In the genomic region with DNA sequence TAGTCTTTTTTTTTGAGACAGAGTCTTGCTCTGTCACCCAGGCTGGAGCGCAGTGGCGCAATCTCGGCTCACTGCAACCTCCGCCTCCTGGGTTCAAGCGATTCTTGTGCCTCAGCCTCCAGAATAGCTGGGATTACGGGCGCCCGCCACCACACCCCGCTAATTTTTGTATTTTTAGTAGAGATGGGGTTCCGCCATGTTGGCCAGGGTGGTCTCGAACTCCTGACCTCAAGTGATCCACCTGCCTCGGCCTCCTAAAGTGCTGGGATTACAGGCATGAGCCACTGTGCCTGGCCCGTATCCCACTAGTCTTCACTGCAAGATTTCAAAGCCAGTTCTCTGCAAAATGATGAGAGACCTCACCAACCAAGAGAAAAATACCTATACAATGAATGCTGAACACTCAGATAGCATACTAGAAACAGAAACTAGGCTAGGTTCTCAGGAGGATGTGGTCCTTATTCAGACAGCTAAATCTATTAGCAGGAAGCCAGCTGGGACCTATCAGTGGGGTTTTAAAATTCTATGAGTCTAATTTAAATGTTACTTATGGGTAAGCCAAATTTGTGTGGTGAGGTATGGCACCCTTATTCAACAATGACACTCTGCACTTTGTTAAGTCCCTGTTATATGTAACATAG, we compare ENCODE assay signal across 8 cellular contexts.
A peak's percentile ranks its signal among the peaks of the same experiment; 100 is the strongest.
DNase-seq lines count a peak whose midpoint lies in the region; ATAC-seq and TF ChIP-seq lines count a peak whose summit lies in the region.
"Not testable (repeated sequence)": the region's sequence is repeated elsewhere in the genome, so short reads cannot be mapped to it uniquely, and the experiment has no call there.

No MANE protein-coding gene starts in this region.

- DNase-seq in DND-41; activated T-cell treated with anti-CD3 and anti-CD28 coated beads, Interleukin-2, amount 50 U/mL, for 4 hours: not testable (repeated sequence)
- DNase-seq in MM.1S = peak; percentile 93
- DNase-seq in naive thymus-derived CD8-positive, alpha-beta T cell = peak in 2 of 10 donors; percentile 7 to 17

- peaks cover 26% of the 10 kb centered on the region for H3F3A ChIP-seq in MM.1S (ENCODE audit: insufficient read depth, low read length)

- H3K27ac ChIP-seq in DND-41 (ENCODE audit: low read length) = not testable (repeated sequence)
- H3K27ac ChIP-seq in MM.1S (ENCODE audit: low read length) = peak overlapping the region; percentile 98

- H3K79me2 ChIP-seq in DND-41 (ENCODE audit: insufficient read depth, low read length); MM.1S (ENCODE audit: low read length): not testable (repeated sequence)

- H3K4me1 Mint-ChIP-seq in activated T-cell treated with anti-CD3 and anti-CD28 coated beads, Interleukin-2, amount 50 U/mL, for 4 hours (ENCODE audit: low read depth) = peaks cover 18% of the 10 kb centered on the region
- peaks cover 7 to 43% (median 23%) of the 10 kb centered on the region in 4 donors for H3K4me1 Mint-ChIP-seq in naive thymus-derived CD8-positive, alpha-beta T cell

- not testable (repeated sequence) for H3K9ac ChIP-seq in DND-41 (ENCODE audit: low read depth, low read length)
- H3K9ac ChIP-seq in MM.1S (ENCODE audit: low read length) = peak overlapping the region; percentile 61

- not testable (repeated sequence) for H3K36me3 Mint-ChIP-seq in activated T-cell treated with anti-CD3 and anti-CD28 coated beads, Interleukin-2, amount 50 U/mL, for 4 hours (ENCODE audit: insufficient read depth); naive thymus-derived CD8-positive, alpha-beta T cell

- not testable (repeated sequence) for H3K4me2 ChIP-seq in DND-41 (ENCODE audit: insufficient read depth, low read length)
- peak overlapping the region; percentile 46 for H3K4me2 ChIP-seq in MM.1S (ENCODE audit: low read depth, low read length)

- ATAC-seq in DND-41 (ENCODE audit: insufficient read depth, low read depth) (peak; percentile 32; the same call in 1 of the 3 replicates), GM18867 (IDR thresholded peaks at IDR 0.05; ENCODE audit: unreplicated experiment) (peak; percentile 61), GM19455 (IDR thresholded peaks at IDR 0.05; ENCODE audit: unreplicated experiment) (peak; percentile 65), HG02623 (IDR thresholded peaks at IDR 0.05; ENCODE audit: unreplicated experiment) (peak; percentile 56), HG03139 (IDR thresholded peaks at IDR 0.05; ENCODE audit: unreplicated experiment) (peak; percentile 63)
- peak; percentile 58 to 72 for ATAC-seq in activated T-cell treated with anti-CD3 and anti-CD28 coated beads, Interleukin-2, amount 50 U/mL, for 4 hours
- ATAC-seq in naive thymus-derived CD8-positive, alpha-beta T cell = peak in 1 of 2 donors; percentile 59

- not testable (repeated sequence) for TF ChIP-seq CTCF in DND-41 (IDR thresholded peaks at IDR 0.05; ENCODE audit: borderline replicate concordance, extremely low read depth, low read length, poor library complexity, severe bottlenecking); MM.1S (IDR thresholded peaks at IDR 0.05; ENCODE audit: low read length)

- not testable (repeated sequence) for H2AFZ ChIP-seq in DND-41 (ENCODE audit: low read depth, low read length)
- peak overlapping the region; percentile 25; the same call in 1 of the 2 replicates for H2AFZ ChIP-seq in MM.1S (ENCODE audit: low read length)

- H3K27me3 Mint-ChIP-seq in activated T-cell treated with anti-CD3 and anti-CD28 coated beads, Interleukin-2, amount 50 U/mL, for 4 hours (ENCODE audit: low read depth); naive thymus-derived CD8-positive, alpha-beta T cell: not testable (repeated sequence)

- H3K9me3 Mint-ChIP-seq in activated T-cell treated with anti-CD3 and anti-CD28 coated beads, Interleukin-2, amount 50 U/mL, for 4 hours; naive thymus-derived CD8-positive, alpha-beta T cell: not testable (repeated sequence)

- peak overlapping the region in 7 of 10 donors; percentile 21 to 81 (median 58) for H3K27ac Mint-ChIP-seq in naive thymus-derived CD8-positive, alpha-beta T cell

- H3K9me3 ChIP-seq in DND-41 (ENCODE audit: insufficient read depth, low read length, severe bottlenecking); MM.1S (replicated peaks; ENCODE audit: insufficient read depth, low read length): not testable (repeated sequence)

- not testable (repeated sequence) for H3K36me3 ChIP-seq in DND-41 (ENCODE audit: insufficient read depth, low read length); MM.1S (replicated peaks; ENCODE audit: insufficient read depth, low read length)

- H3K27me3 ChIP-seq in DND-41 (ENCODE audit: insufficient read depth, low read length, poor library complexity); MM.1S (replicated peaks; ENCODE audit: insufficient read depth, low read length): not testable (repeated sequence)

- not testable (repeated sequence) for H3K4me1 ChIP-seq in DND-41 (ENCODE audit: insufficient read depth, low read length)
- H3K4me1 ChIP-seq in MM.1S (ENCODE audit: low read length) = peaks cover 36% of the 10 kb centered on the region

- POLR2A ChIA-PET in naive thymus-derived CD8-positive, alpha-beta T cell (lab: Charles Lee) = interaction anchor here (0.6 kb wide), 1 partner anchor 42 kb away, joined by 5 read pairs; no protein-coding TSS in a partner anchor

- not testable (repeated sequence) for H3K4me3 Mint-ChIP-seq in activated T-cell treated with anti-CD3 and anti-CD28 coated beads, Interleukin-2, amount 50 U/mL, for 4 hours
- peak overlapping the region in 4 of 10 donors; percentile 13 to 33 (median 22) for H3K4me3 Mint-ChIP-seq in naive thymus-derived CD8-positive, alpha-beta T cell

- not testable (repeated sequence) for H4K20me1 ChIP-seq in DND-41 (ENCODE audit: insufficient read depth, low read length); MM.1S (ENCODE audit: insufficient read depth, low read length)

- H3K4me3 ChIP-seq in DND-41 (ENCODE audit: low read depth in 1 of 2, low read length in 2 of 2) = not testable (repeated sequence)
- peak overlapping the region; percentile 39 for H3K4me3 ChIP-seq in MM.1S (ENCODE audit: low read length)

- H3K9me2 ChIP-seq in MM.1S (replicated peaks; ENCODE audit: insufficient read depth, low read length) = not testable (repeated sequence)
